24 cellular contexts compared by ENCODE assay signal in the genomic region with DNA sequence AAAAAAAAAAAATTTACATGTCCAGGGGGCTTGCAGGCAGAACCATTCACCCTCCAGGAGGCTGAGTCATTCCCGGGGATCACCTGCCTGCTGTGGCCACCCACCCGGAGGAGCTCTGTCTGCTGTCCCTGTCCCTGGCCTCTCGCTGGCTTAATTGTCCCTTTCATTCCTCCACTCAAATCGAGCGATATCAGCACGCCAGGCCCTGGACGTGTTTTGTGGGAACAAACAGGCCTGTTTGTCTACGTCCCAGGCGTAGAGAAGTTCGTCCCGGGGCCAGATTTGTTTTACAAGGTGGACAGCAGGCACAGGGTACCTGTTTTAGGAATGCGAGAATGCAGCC. TPM values are rescaled to one million over a fixed set of nuclear protein-coding genes. Genes with fewer than 3 reads are reported as not detected.
DNase-seq lines count a peak whose midpoint lies in the region; ATAC-seq and TF ChIP-seq lines count a peak whose summit lies in the region.
"Had no signal": no experiment of that assay in that cellular context is flagged by ENCODE, and none has a peak within 500 bp of the region (broad histone marks: within the 10 kb centered on the region; RNA-seq: fewer than 3 reads in every experiment).

No MANE protein-coding gene starts in this region.

- H3K79me2 ChIP-seq in hepatocyte, result no peaks in the 10 kb centered on the region

- no peak overlapping the region for H2AFZ ChIP-seq in hepatocyte

- 37% methylated on average over 12 of the region's 12 CpGs for WGBS in hepatocyte (ENCODE audit: low lambda C conversion rate, missing lambda C conversion rate)
- 55 to 79% methylated on average over 12 of the region's 12 CpGs for WGBS in thyroid gland, 2 donors

- ATAC-seq in Right ventricle myocardium inferior, result peak; percentile 40
- ATAC-seq: GM12878; naive thymus-derived CD8-positive, alpha-beta T cell had no signal

- intact Hi-C loops in Right ventricle myocardium inferior (cut with DNase I), result loop anchor here (5.0 kb wide), 1 partner anchor 61 kb away; a partner anchor contains a TSS
- intact Hi-C loops in cardiac septum (cut with DNase I), result no loop called here
- intact Hi-C loops in thyroid gland (cut with DNase I), result no loop called here

- H3K4me3 ChIP-seq in hepatocyte, result no peak overlapping the region
- H3K4me3 ChIP-seq in thyroid gland (replicated peaks in 1 of 3), result no peak overlapping the region
- H3K4me3 ChIP-seq: adrenal gland, GM12878, thoracic aorta had no signal

- no peaks in the 10 kb centered on the region for H3K9me2 ChIP-seq in hepatocyte (replicated peaks; ENCODE audit: insufficient read depth)

- TF ChIP-seq POLR2A in thyroid gland (IDR thresholded peaks at IDR 0.05), result no peak

- no peak for TF ChIP-seq CTCF in hepatocyte (IDR thresholded peaks at IDR 0.05; ENCODE audit: poor library complexity)
- no peak for TF ChIP-seq CTCF in thyroid gland (IDR thresholded peaks at IDR 0.05)

- H3K27ac ChIP-seq in hepatocyte, result peak overlapping the region; percentile 30
- peak overlapping the region in 2 of 3 donors; percentile 58 to 69 for H3K27ac ChIP-seq in thyroid gland
- H3K27ac ChIP-seq: adrenal gland, thoracic aorta had no signal

- peak; percentile 63 for DNase-seq in Right ventricle myocardium inferior (ENCODE audit: missing footprints)
- DNase-seq in cardiac septum (ENCODE audit: low spot score), result no peak
- no peak for DNase-seq in hepatocyte (ENCODE audit: low spot score)
- peak in 1 of 2 donors; percentile 67 for DNase-seq in thyroid gland
- DNase-seq in foreskin melanocyte, result no peak
- no peak for DNase-seq in activated CD4-positive, CD25-positive, alpha-beta regulatory T cell treated with anti-CD3 and anti-CD28 coated beads, Interleukin-2, amount 50 U/mL, for 72 hours
- DNase-seq: activated CD4-positive, alpha-beta T cell treated with anti-CD3 and anti-CD28 coated beads, Interleukin-2, amount 10 ng/mL, durations not matched to agents 24 days and 14 days; activated CD8-positive, alpha-beta memory T cell treated with anti-CD3 and anti-CD28 coated beads, Interleukin-2, amount 50 U/mL, for 4 hours; activated effector memory CD4-positive, alpha-beta T cell treated with Interleukin-2 at 50 U/mL for 16 hours; adrenal gland; caudate nucleus; effector CD8-positive, alpha-beta T cell; GF-D8; head of caudate nucleus; Karpas-422; naive thymus-derived CD8-positive, alpha-beta T cell; NCI-H1092; NCI-H2029 treated with DMSO at 0.1 percent for 48 hours had no signal

- H3K4me2 ChIP-seq in hepatocyte, result no peak overlapping the region

- H3K27me3 ChIP-seq in hepatocyte (no peaks in the 10 kb centered on the region), thyroid gland (no peaks in the 10 kb centered on the region)
- H3K27me3 ChIP-seq: adrenal gland had no signal

- H4K20me1 ChIP-seq in hepatocyte (ENCODE audit: insufficient read depth, poor library complexity, severe bottlenecking), result no peaks in the 10 kb centered on the region

- H3K36me3 ChIP-seq in hepatocyte (replicated peaks; ENCODE audit: insufficient read depth, low read depth) (no peaks in the 10 kb centered on the region), thyroid gland (no peaks in the 10 kb centered on the region)
- H3K36me3 ChIP-seq: adrenal gland, thoracic aorta had no signal

- H3K4me1 ChIP-seq in hepatocyte (ENCODE audit: insufficient read depth), result peaks cover 6% of the 10 kb centered on the region
- peaks cover 9 to 17% of the 10 kb centered on the region in 2 donors for H3K4me1 ChIP-seq in thyroid gland

- H3K9me3 ChIP-seq in hepatocyte (ENCODE audit: low read depth) (no peaks in the 10 kb centered on the region), thyroid gland (no peaks in the 10 kb centered on the region)
- H3K9me3 ChIP-seq: adrenal gland, thoracic aorta had no signal

RNA-seq across cellular contexts. Expression of a gene that starts 21.2 kb away (rescaled TPM):
- total RNA-seq in Right ventricle myocardium inferior (0.43 TPM), cardiac septum (0.19 TPM), hepatocyte (not detected in 2 replicates), thyroid gland (under 1 TPM in 3 of 4 donors, not detected in 1; 0.54 to 0.88 (median 0.78) TPM)
- polyA plus RNA-seq in hepatocyte, result 0.43 and 0.79 TPM in 2 replicates
- total RNA-seq: A172; activated CD4-positive, alpha-beta T cell treated with anti-CD3 and anti-CD28 coated beads, Interleukin-2, amount 10 ng/mL, durations not matched to agents 24 days and 14 days; GM12878; naive thymus-derived CD8-positive, alpha-beta T cell; thoracic aorta had no signal

RNA-seq across cellular contexts. Expression of a gene that starts 33.4 kb away (rescaled TPM):
- not detected for total RNA-seq in Right ventricle myocardium inferior
- total RNA-seq in cardiac septum, result not detected
- total RNA-seq in hepatocyte, result not detected in 2 replicates
- polyA plus RNA-seq in hepatocyte, result 0.30 TPM in 1 of 2 replicates, not detected in the other
- total RNA-seq in thyroid gland, result under 1 TPM in 1 of 4 donors, not detected in 3; 0.67 TPM
- total RNA-seq: A172; activated CD4-positive, alpha-beta T cell treated with anti-CD3 and anti-CD28 coated beads, Interleukin-2, amount 10 ng/mL, durations not matched to agents 24 days and 14 days; adrenal gland; GM12878; naive thymus-derived CD8-positive, alpha-beta T cell; NCI-H460; posterior vena cava; thoracic aorta had no signal
- polyA plus RNA-seq: adrenal gland; BJ; GM12878; naive thymus-derived CD8-positive, alpha-beta T cell had no signal

RNA-seq across cellular contexts. Expression of a gene that starts 41.7 kb away (rescaled TPM):
- total RNA-seq in Right ventricle myocardium inferior, result not detected
- not detected for total RNA-seq in cardiac septum
- total RNA-seq in hepatocyte, result 13.8 and 22.2 TPM in 2 replicates
- polyA plus RNA-seq in hepatocyte, result 12.4 and 16.1 TPM in 2 replicates
- not detected for total RNA-seq in thyroid gland
- total RNA-seq: A172, posterior vena cava had no signal
- polyA plus RNA-seq: naive thymus-derived CD8-positive, alpha-beta T cell had no signal

RNA-seq across cellular contexts. Expression of a gene that starts 45.8 kb away (rescaled TPM):
- total RNA-seq in Right ventricle myocardium inferior (604 TPM), cardiac septum (437 TPM), hepatocyte (1,372 and 1,462 TPM in 2 replicates), thyroid gland (1,000 to 10,000 TPM; 1,845 to 2,426 (median 1,951) TPM)
- polyA plus RNA-seq in hepatocyte, result 616 and 623 TPM in 2 replicates

RNA-seq across cellular contexts. Expression of a gene that starts 46.2 kb away (rescaled TPM):
- 7.2 TPM for total RNA-seq in Right ventricle myocardium inferior
- total RNA-seq in cardiac septum, result 8.5 TPM
- 45.2 and 56.7 TPM in 2 replicates for total RNA-seq in hepatocyte
- 39.4 and 48.2 TPM in 2 replicates for polyA plus RNA-seq in hepatocyte
- 10 to 100 TPM; 17.1 to 45.4 (median 31.4) TPM for total RNA-seq in thyroid gland

Comparison
In these comparisons a context has a peak if more than half of its experiments do, and no peak if none do; other contexts are left out.
1. RNA of a gene that starts 41.7 kb away (total RNA-seq): 13.8 to 22.2 TPM in hepatocyte; not detected in Right ventricle myocardium inferior (single experiment), not detected in cardiac septum (single experiment) and not detected in thyroid gland; every median in the first group is over 10 times any median in the second.